In the genomic region with DNA sequence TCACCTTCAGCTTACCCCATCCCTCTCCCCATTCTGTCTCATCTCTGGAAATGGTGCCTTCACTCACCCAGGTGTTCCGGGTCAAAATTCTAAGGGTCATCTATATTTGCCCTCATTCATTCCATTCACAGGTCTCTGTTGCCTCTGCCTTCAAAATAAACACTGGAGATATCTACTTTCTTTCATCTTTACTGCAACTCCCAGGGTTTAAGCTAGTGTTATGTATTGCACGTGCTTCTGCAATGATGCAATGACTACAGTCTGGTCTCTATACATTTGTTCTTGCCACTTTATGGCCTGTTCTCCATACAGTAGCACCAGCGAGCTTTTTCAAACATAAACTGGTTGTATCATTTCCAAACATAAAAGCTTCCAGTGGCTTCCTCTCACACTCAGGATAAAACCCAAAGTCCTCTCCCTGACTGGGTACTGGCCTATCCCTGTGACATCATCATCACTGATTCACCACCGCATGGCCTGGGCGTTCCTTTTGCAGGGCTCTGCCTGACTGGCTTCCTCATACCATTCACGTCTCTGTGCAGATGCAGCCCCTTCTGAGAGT, we compare ENCODE assay signal across 13 cellular contexts. TPM values are rescaled to one million over a fixed set of nuclear protein-coding genes. Genes with fewer than 3 reads are reported as not detected.
DNase-seq lines count a peak whose midpoint lies in the region; ATAC-seq, FAIRE-seq and TF ChIP-seq lines count a peak whose summit lies in the region.
"Had no signal": no experiment of that assay in that cellular context is flagged by ENCODE, and none has a peak within 500 bp of the region (broad histone marks: within the 10 kb centered on the region; RNA-seq: fewer than 3 reads in every experiment).

No MANE protein-coding gene starts in this region.

- FAIRE-seq in kidney (lab: Jason Lieb, UNC): no peak
- FAIRE-seq: endometrium, TTC549 had no signal

- intact Hi-C loops in kidney (cut with DNase I): no loop called here

- TF ChIP-seq CTCF in foreskin keratinocyte (conservative IDR thresholded peaks at IDR 0.05) (no peak), kidney (IDR thresholded peaks at IDR 0.05; ENCODE audit: borderline replicate concordance, extremely low read depth, insufficient read depth) (no peak)

- H3K27ac ChIP-seq in foreskin keratinocyte (peak overlapping the region; percentile 94), kidney (ENCODE audit: low read depth in 2 of 2, low read length in 2 of 2) (no peak overlapping the region)
- H3K27ac ChIP-seq: tibial artery had no signal

- no peaks in the 10 kb centered on the region for H3K9me3 ChIP-seq in kidney (ENCODE audit: control insufficient read depth in 1 of 2, low read length in 2 of 2)
- H3K9me3 ChIP-seq: tibial artery had no signal

- ATAC-seq in foreskin keratinocyte (peak; percentile 92), GM18873 (IDR thresholded peaks at IDR 0.05; ENCODE audit: low FRiP score, unreplicated experiment) (no peak)

- no peaks in the 10 kb centered on the region for H3K27me3 ChIP-seq in foreskin keratinocyte
- H3K27me3 ChIP-seq in H7 (ENCODE audit: control insufficient read depth, insufficient read depth, low read length): no peaks in the 10 kb centered on the region
- H3K27me3 ChIP-seq: tibial artery had no signal

- no peak overlapping the region for H3K4me3 ChIP-seq in H7 (ENCODE audit: insufficient read depth, low read depth, low read length)
- no peak overlapping the region for H3K4me3 ChIP-seq in kidney (ENCODE audit: low read length in 2 of 2)
- H3K4me3 ChIP-seq: tibial artery had no signal

- H3K36me3 ChIP-seq in H7 (replicated peaks; ENCODE audit: control insufficient read depth, insufficient read depth, low read length): no peaks in the 10 kb centered on the region
- H3K36me3 ChIP-seq in kidney (ENCODE audit: control insufficient read depth in 1 of 2, insufficient read depth in 2 of 2, low read length in 2 of 2): no peaks in the 10 kb centered on the region
- H3K36me3 ChIP-seq: tibial artery had no signal

- in situ Hi-C loops in SK-MEL-5 (cut with HindIII; ENCODE audit: low pct_unique_long_range_greater_than_20kb, low sequenced_read_pairs): no loop called here

- DNase-seq in H4 (ENCODE audit: low spot score) (peak; percentile 80), SK-MEL-5 (ENCODE audit: low read depth, low spot score) (peak; percentile 76), foreskin keratinocyte (peak; percentile 85 to 95), renal cortical epithelial cell (ENCODE audit: low read depth) (peak; percentile 91), T-helper 1 cell (no peak), H7 (no peak), kidney (no peak)
- DNase-seq: HFFc6; stimulated activated CD4-positive, alpha-beta T cell treated with anti-CD3 and anti-CD28 coated beads, Interleukin-4, amount 100 ng/mL, for 1 hour; tibial artery had no signal

- H3K9ac ChIP-seq in kidney (ENCODE audit: low read length in 2 of 2): no peak overlapping the region

- H3K4me1 ChIP-seq in foreskin keratinocyte (peaks cover 53% of the 10 kb centered on the region), kidney (ENCODE audit: control insufficient read depth in 1 of 2, insufficient read depth in 1 of 2, low read depth in 1 of 2, low read length in 2 of 2) (peaks cover 0 to 2% of the 10 kb centered on the region in 2 donors)
- H3K4me1 ChIP-seq: tibial artery had no signal

RNA-seq across cellular contexts. Expression of a gene that starts 14.3 kb away (rescaled TPM):
- 26.4 TPM in 2 replicates for total RNA-seq in H4 (2014; rRNA removed; shearing (Covaris generic))
- total RNA-seq in SK-MEL-5 (2014; rRNA removed; shearing (Covaris generic)): 42.4 and 46.0 TPM in 2 replicates
- polyA plus RNA-seq in SK-MEL-5 (2015; cell fraction: cytosol; rRNA removed): 54.2 and 72.5 TPM in 2 replicates
- polyA plus RNA-seq in SK-MEL-5 (2015; cell fraction: nucleus; rRNA removed): 11.5 and 11.8 TPM in 2 replicates
- total RNA-seq in foreskin keratinocyte: 142 and 144 TPM in 2 replicates
- 28.0 and 35.4 TPM in 2 replicates for polyA plus RNA-seq in foreskin keratinocyte
- 111 and 134 TPM in 2 replicates for total RNA-seq in renal cortical epithelial cell
- total RNA-seq in H7 (2014; rRNA removed; shearing (Covaris generic)): 51.7 and 66.0 TPM in 2 replicates
- total RNA-seq in kidney: 63.0 TPM
- polyA plus RNA-seq in kidney (ENCODE audit: insufficient read depth, low read depth, low replicate concordance): 20.5 TPM
- total RNA-seq: HFFc6 had no signal

Comparison
In these comparisons a context has a peak if more than half of its experiments do, and no peak if none do; other contexts are left out.
1. DNase-seq: peak in H4 (single experiment), SK-MEL-5 (single experiment), foreskin keratinocyte (2 of 2) and renal cortical epithelial cell (single experiment); none in T-helper 1 cell (0 of 5), H7 (single experiment) and kidney (single experiment).